24 cellular contexts compared by ENCODE assay signal in genomic region chr16:35252356-35252936, GRCh38.
A peak's percentile ranks its signal among the peaks of the same experiment; 100 is the strongest.
DNase-seq lines count a peak whose midpoint lies in the region; ATAC-seq and TF ChIP-seq lines count a peak whose summit lies in the region.
"Had no signal": no experiment of that assay in that cellular context is flagged by ENCODE, and none has a peak within 500 bp of the region (broad histone marks: within the 10 kb centered on the region; RNA-seq: fewer than 3 reads in every experiment).

No MANE protein-coding gene starts in this region.

- no peak overlapping the region for H2AK5ac ChIP-seq in IMR-90 (ENCODE audit: low read depth, low read length)

- intact Hi-C loops in IMR-90 (cut with micrococcal nuclease), result no loop called here

- no peak for TF ChIP-seq POLR2A in IMR-90 (IDR thresholded peaks at IDR 0.05; ENCODE audit: low read depth, low read length)

- H3K36me3 ChIP-seq in IMR-90 (ENCODE audit: control insufficient read depth, insufficient read depth, low read length) (no peaks in the 10 kb centered on the region), adipocyte (ENCODE audit: control insufficient read depth, insufficient read depth, low read length, severe bottlenecking) (no peaks in the 10 kb centered on the region)
- H3K36me3 ChIP-seq: esophagus muscularis mucosa, left lung had no signal

- no peaks in the 10 kb centered on the region for H4K20me1 ChIP-seq in IMR-90 (ENCODE audit: insufficient read depth, low read length)

- H2AFZ ChIP-seq in IMR-90 (replicated peaks; ENCODE audit: low read length, poor library complexity), result no peak overlapping the region
- H2AFZ ChIP-seq: parathyroid adenoma had no signal

- no peak for TF ChIP-seq RAD21 in IMR-90 (IDR thresholded peaks at IDR 0.05; ENCODE audit: low read length)

- H3K27ac ChIP-seq in IMR-90 (ENCODE audit: insufficient read depth, low read length), result no peak overlapping the region
- H3K27ac ChIP-seq: esophagus muscularis mucosa, left lung, parathyroid adenoma, testis had no signal

- H3K18ac ChIP-seq in IMR-90 (ENCODE audit: low read depth, low read length), result no peak overlapping the region

- no peaks in the 10 kb centered on the region for H3K4me1 ChIP-seq in IMR-90 (ENCODE audit: control insufficient read depth, insufficient read depth, low read length)
- H3K4me1 ChIP-seq in adipocyte (ENCODE audit: control insufficient read depth, insufficient read depth, low read length), result no peaks in the 10 kb centered on the region
- H3K4me1 ChIP-seq: esophagus muscularis mucosa, left lung, parathyroid adenoma, testis had no signal

- H4K91ac ChIP-seq in IMR-90 (ENCODE audit: insufficient read depth, low read depth, low read length), result no peak overlapping the region

- H3K9ac ChIP-seq in IMR-90 (ENCODE audit: low read depth, low read length), result no peak overlapping the region
- no peak overlapping the region for H3K9ac ChIP-seq in adipocyte (ENCODE audit: low read length)
- H3K9ac ChIP-seq: parathyroid adenoma had no signal

- H4K8ac ChIP-seq in IMR-90 (ENCODE audit: low read depth in 2 of 2, low read length in 2 of 2), result no peak overlapping the region

- in situ Hi-C loops in ACHN (cut with HindIII; ENCODE audit: low pct_ligation_motif_present, low pct_unique_long_range_greater_than_20kb, low sequenced_read_pairs), result no loop called here
- in situ Hi-C loops in IMR-90 (cut with MboI; ENCODE audit: low sequenced_read_pairs), result no loop called here

- no peak overlapping the region for H2BK120ac ChIP-seq in IMR-90 (ENCODE audit: low read depth, low read length)

- dilution Hi-C loops in IMR-90 (cut with HindIII; ENCODE audit: low sequenced_read_pairs, unreplicated experiment), result no loop called here

- H4K5ac ChIP-seq in IMR-90 (ENCODE audit: low read depth, low read length), result no peak overlapping the region

- H3K9me1 ChIP-seq in IMR-90 (ENCODE audit: insufficient read depth, low read length), result no peaks in the 10 kb centered on the region

- H3K9me3 ChIP-seq in IMR-90 (ENCODE audit: control insufficient read depth, insufficient read depth, low read length), result peaks cover 20% of the 10 kb centered on the region
- no peaks in the 10 kb centered on the region for H3K9me3 ChIP-seq in adipocyte (ENCODE audit: control insufficient read depth, low read length)
- H3K9me3 ChIP-seq: testis had no signal

- H3K56ac ChIP-seq in IMR-90 (ENCODE audit: extremely low read depth, insufficient read depth, low read length), result no peak overlapping the region

- ATAC-seq in IMR-90 (ENCODE audit: low read depth) (no peak), HG03469 (IDR thresholded peaks at IDR 0.05; ENCODE audit: unreplicated experiment) (no peak)
- ATAC-seq in activated CD4-positive, CD25-positive, alpha-beta regulatory T cell treated with anti-CD3 and anti-CD28 coated beads, Interleukin-2, amount 50 U/mL, for 24 hours, result no peak
- ATAC-seq: left lung; sciatic nerve; stimulated activated memory B cell treated with anti-CD40 and anti-IgM and Interleukin-4, amounts not matched to agents 10 μg/mL and 1 μg/mL and 100 μg/mL, for 72 hours; T-cell had no signal

- no TSS peak for BruUV-seq in IMR-90 (replicated peaks; lab: Mats Ljungman, UMichigan)

- H2AK9ac ChIP-seq in IMR-90 (replicated peaks; ENCODE audit: low read depth, low read length, poor library complexity), result no peak overlapping the region

- CTCF ChIA-PET in IMR-90 (lab: Yijun Ruan, JAX), result no interaction called here

- TF ChIP-seq CTCF in IMR-90 (conservative IDR thresholded peaks at IDR 0.05; ENCODE audit: low read depth, low read length) (no peak), fibroblast of pulmonary artery (IDR thresholded peaks at IDR 0.05; ENCODE audit: low read length, missing control alignments) (no peak)

- DNase-seq in ACHN, result peak; percentile 13
- DNase-seq in IMR-90, result peak; percentile 1
- peak; percentile 7 for DNase-seq in adipocyte (ENCODE audit: low read depth)
- peak; percentile 3 for DNase-seq in fibroblast of pulmonary artery (ENCODE audit: low read depth)
- DNase-seq in NK-92 (lab: John Stamatoyannopoulos, UW; ENCODE audit: unreplicated experiment), result no peak
- DNase-seq: activated CD4-positive, alpha-beta T cell treated with anti-CD3 and anti-CD28 coated beads, Interleukin-2, amount 50 U/mL, for 1 hour; activated gamma-delta T cell treated with Interleukin-2 at 50 U/mL for 16 hours; amygdala; CD4-positive, alpha-beta T cell; central memory CD4-positive, alpha-beta T cell; DMS79; head of caudate nucleus; left lung; NCI-H1417; NCI-H2171; SHP77 treated with DMSO at 0.1 percent for 48 hours; T-cell; testis had no signal

- no peak overlapping the region for H2BK15ac ChIP-seq in IMR-90 (ENCODE audit: low read depth, low read length)

- POLR2A ChIA-PET in IMR-90 (lab: Charles Lee; ENCODE audit: unreplicated experiment), result no interaction called here

- H3K14ac ChIP-seq in IMR-90 (replicated peaks; ENCODE audit: low read depth, low read length), result no peak overlapping the region

- no peak overlapping the region for H2BK5ac ChIP-seq in IMR-90 (ENCODE audit: low read depth, low read length, poor library complexity, severe bottlenecking)

- H3K27me3 ChIP-seq in IMR-90 (ENCODE audit: control insufficient read depth, insufficient read depth, low read length), result no peaks in the 10 kb centered on the region
- H3K27me3 ChIP-seq in adipocyte (replicated peaks; ENCODE audit: control insufficient read depth, insufficient read depth, low read length), result no peaks in the 10 kb centered on the region
- H3K27me3 ChIP-seq: left lung, testis had no signal

- H3K4me3 ChIP-seq in IMR-90 (ENCODE audit: insufficient read depth, low read depth, low read length), result no peak overlapping the region
- no peak overlapping the region for H3K4me3 ChIP-seq in adipocyte (ENCODE audit: low read length)
- no peak overlapping the region for H3K4me3 ChIP-seq in fibroblast of pulmonary artery (replicated peaks; ENCODE audit: low read depth, low read length)
- H3K4me3 ChIP-seq: esophagus muscularis mucosa, left lung, testis had no signal

- H3K23ac ChIP-seq in IMR-90 (ENCODE audit: low read depth, low read length), result no peak overlapping the region

- no peak overlapping the region for H2BK20ac ChIP-seq in IMR-90 (ENCODE audit: low read depth, low read length)

- no CpG with 5 or more reads among the region's 4 CpGs for WGBS in IMR-90 (ENCODE audit: extremely low coverage in 2 of 2, insufficient read length in 1 of 2), 2 experiments

- no peak overlapping the region for H3K4me2 ChIP-seq in IMR-90 (ENCODE audit: low read depth, low read length)

- no peaks in the 10 kb centered on the region for H3K79me1 ChIP-seq in IMR-90 (ENCODE audit: low read depth in 1 of 2, low read length in 2 of 2)

- no peak overlapping the region for H3K4ac ChIP-seq in IMR-90 (ENCODE audit: low read depth, low read length)

TF ChIP-seq in IMR-90, 13 proteins besides CTCF, POLR2A, EP300 and RAD21:
- TF ChIP-seq CEBPB (IDR thresholded peaks at IDR 0.05; ENCODE audit: low read depth, low read length) (peak; percentile 47), FOS (IDR thresholded peaks at IDR 0.05; ENCODE audit: low read depth, low read length) (no peak)
